In genomic region chr12:12741705-12742104, GRCh38 we compare ENCODE assay signal across 12 cellular contexts. TPM values are rescaled to one million over a fixed set of nuclear protein-coding genes. Genes with fewer than 3 reads are reported as not detected.
DNase-seq lines count a peak whose midpoint lies in the region; ATAC-seq and TF ChIP-seq lines count a peak whose summit lies in the region.
"Had no signal": no experiment of that assay in that cellular context is flagged by ENCODE, and none has a peak within 500 bp of the region (broad histone marks: within the 10 kb centered on the region; RNA-seq: fewer than 3 reads in every experiment).

No MANE protein-coding gene starts in this region.

- CTCF ChIA-PET in PC-3 (lab: Charles Lee): interaction anchor here (0.6 kb wide), 1 partner anchor 132 kb away, joined by 4 read pairs; no protein-coding TSS in a partner anchor

- H4K20me1 ChIP-seq in PC-3 (ENCODE audit: low read length): no peaks in the 10 kb centered on the region

- intact Hi-C loops in PC-3 (cut with micrococcal nuclease) (no loop called here), colonic mucosa (cut with DNase I) (no loop called here)

- H3K4me3 ChIP-seq in PC-3 (ENCODE audit: low read length): no peak overlapping the region
- no peak overlapping the region for H3K4me3 ChIP-seq in colonic mucosa

- DNase-seq in PC-3 (no peak), cerebellum (ENCODE audit: low spot score) (peak; percentile 31), osteocyte (ENCODE audit: extremely low spot score, unreplicated experiment) (no peak), colonic mucosa (no peak)
- no peak for DNase-seq in stimulated activated CD4-positive, alpha-beta T cell treated with anti-CD3 and anti-CD28 coated beads, Interleukin-4, amount 100 ng/mL, for 4 hours
- DNase-seq: activated CD4-positive, alpha-beta T cell treated with anti-CD3 and anti-CD28 coated beads, Interleukin-2, amount 50 U/mL, for 48 hours; amniotic stem cell; effector memory CD8-positive, alpha-beta T cell; NCI-H1092; NCI-H524 treated with DMSO at 0.1 percent for 48 hours; stimulated activated CD4-positive, alpha-beta T cell treated with anti-CD3 and anti-CD28 coated beads, Interleukin-1b, Interleukin-23, amount 100 ng/mL, for 48 hours had no signal

- H3K9me3 Mint-ChIP-seq in osteocyte (ENCODE audit: unreplicated experiment): no peaks in the 10 kb centered on the region
- H3K9me3 Mint-ChIP-seq: effector memory CD8-positive, alpha-beta T cell had no signal

- H3K4me2 ChIP-seq in PC-3 (ENCODE audit: low read length): peak overlapping the region; percentile 46

- H3K27ac ChIP-seq in PC-3 (ENCODE audit: low read length): no peak overlapping the region
- no peak overlapping the region for H3K27ac ChIP-seq in colonic mucosa
- H3K27ac ChIP-seq: HL-60 had no signal

- no peaks in the 10 kb centered on the region for H3K9me2 ChIP-seq in PC-3 (replicated peaks; ENCODE audit: low read length)

- peaks cover 3% of the 10 kb centered on the region for H3K36me3 Mint-ChIP-seq in osteocyte (ENCODE audit: unreplicated experiment)

- H3F3A ChIP-seq in PC-3 (ENCODE audit: low read length, unreplicated experiment): no peaks in the 10 kb centered on the region

- TF ChIP-seq CTCF in PC-3 (conservative IDR thresholded peaks at IDR 0.05; ENCODE audit: low read depth, low read length) (no peak), osteocyte (IDR thresholded peaks at IDR 0.05) (no peak), colonic mucosa (IDR thresholded peaks at IDR 0.05) (no peak)

- H3K27me3 ChIP-seq in PC-3 (ENCODE audit: low read length) (no peaks in the 10 kb centered on the region), colonic mucosa (no peaks in the 10 kb centered on the region)

- H3K36me3 ChIP-seq in PC-3 (ENCODE audit: low read depth, low read length) (no peaks in the 10 kb centered on the region), colonic mucosa (no peaks in the 10 kb centered on the region)

- H3K9me3 ChIP-seq in PC-3 (ENCODE audit: low read length): no peaks in the 10 kb centered on the region
- H3K9me3 ChIP-seq in colonic mucosa: no peaks in the 10 kb centered on the region

- no peaks in the 10 kb centered on the region for H3K27me3 Mint-ChIP-seq in osteocyte (ENCODE audit: unreplicated experiment)
- H3K27me3 Mint-ChIP-seq: effector memory CD8-positive, alpha-beta T cell had no signal

- H3K4me1 ChIP-seq in PC-3 (ENCODE audit: insufficient read depth, low read length) (peaks cover 18% of the 10 kb centered on the region), colonic mucosa (no peaks in the 10 kb centered on the region)

- no peaks in the 10 kb centered on the region for H3K79me2 ChIP-seq in PC-3 (ENCODE audit: low read length)

- peak overlapping the region; percentile 49 for H3K4me3 Mint-ChIP-seq in osteocyte (ENCODE audit: unreplicated experiment)
- H3K4me3 Mint-ChIP-seq: effector memory CD8-positive, alpha-beta T cell had no signal

- H3K27ac Mint-ChIP-seq in osteocyte (ENCODE audit: unreplicated experiment): peak overlapping the region; percentile 89

- ATAC-seq in PC-3: no peak
- ATAC-seq: effector memory CD8-positive, alpha-beta T cell had no signal

- POLR2A ChIA-PET in PC-3 (lab: Charles Lee; ENCODE audit: unreplicated experiment): interaction anchor here (0.5 to 0.7 kb wide), 2 partner anchors 12 to 1093 kb away, joined by 4 to 7 read pairs; no protein-coding TSS in a partner anchor

- H3K9ac ChIP-seq in PC-3 (ENCODE audit: low read length): no peak overlapping the region
- no peak overlapping the region for H3K9ac ChIP-seq in colonic mucosa (ENCODE audit: low read depth in 2 of 2, low read length in 2 of 2)

- H2AFZ ChIP-seq in PC-3 (ENCODE audit: low read length): no peak overlapping the region

- BruUV-seq in PC-3 (replicated peaks; lab: Mats Ljungman, UMichigan): no TSS peak

- H3K4me1 Mint-ChIP-seq in osteocyte (ENCODE audit: unreplicated experiment): peaks cover 40% of the 10 kb centered on the region

RNA-seq across cellular contexts. Expression of gene CDKN1B, which starts 24.5 kb away (rescaled TPM):
- total RNA-seq in PC-3 (2014; rRNA removed) (29.2 and 37.2 TPM in 2 replicates), cerebellum (64.6 TPM), osteocyte (76.4 and 78.9 TPM in 2 replicates), colonic mucosa (10 to 100 TPM; 52.1 to 54.0 TPM)

RNA-seq across cellular contexts. Expression of gene APOLD1, which starts 43.8 kb away (rescaled TPM):
- total RNA-seq in PC-3 (2014; rRNA removed): 2.8 and 3.5 TPM in 2 replicates
- 30.2 TPM for total RNA-seq in cerebellum
- 10.5 and 11.1 TPM in 2 replicates for total RNA-seq in osteocyte
- total RNA-seq in colonic mucosa: 1 to 10 TPM; 2.6 to 5.4 TPM

RNA-seq across cellular contexts. Expression of gene GPR19, which starts 45.7 kb away (rescaled TPM):
- total RNA-seq in PC-3 (2014; rRNA removed): 0.52 and 2.1 TPM in 2 replicates
- 23.0 TPM for total RNA-seq in cerebellum
- total RNA-seq in osteocyte: 0.84 TPM in 1 of 2 replicates, not detected in the other
- under 1 TPM; 0.74 to 0.96 TPM for total RNA-seq in colonic mucosa
